Comparison of ENCODE assay signal across 1 cellular context in the genomic region with DNA sequence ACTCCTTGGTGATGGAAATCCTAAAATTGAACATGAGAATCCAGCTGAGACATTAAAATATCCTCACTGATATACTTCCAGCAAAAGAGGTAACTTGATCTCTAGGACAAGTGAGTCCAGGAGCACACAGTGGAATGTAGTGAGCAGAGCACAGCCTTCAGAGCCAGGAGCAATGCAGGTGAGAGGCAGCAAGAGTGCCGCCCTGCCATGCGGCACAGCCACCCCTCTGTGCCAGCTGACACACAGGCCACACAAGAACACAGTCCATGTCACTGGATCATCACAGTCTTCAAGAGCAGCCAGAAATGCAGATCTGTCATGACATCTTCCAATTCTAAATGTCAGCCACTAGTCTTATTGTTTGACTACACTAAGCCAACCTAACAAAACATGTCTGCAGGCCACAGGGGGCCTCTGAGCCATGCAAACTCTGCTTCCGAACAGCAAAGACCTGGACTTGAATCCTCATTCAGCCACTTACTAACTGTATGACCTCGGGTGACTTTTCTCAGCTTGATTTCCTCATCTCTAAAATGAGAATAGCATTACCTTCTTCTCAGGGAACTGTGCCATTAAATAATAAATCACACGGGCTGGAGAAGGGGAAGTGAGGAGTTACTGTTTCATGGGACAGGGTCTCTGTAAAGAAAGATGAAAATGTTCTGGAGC.
TF ChIP-seq lines count a peak whose summit lies in the region.

No MANE protein-coding gene starts in this region.

TF ChIP-seq in GM23338, 12 proteins besides CTCF, POLR2A, EP300 and RAD21 (continued from another document):
- TF ChIP-seq, protein P1, sequence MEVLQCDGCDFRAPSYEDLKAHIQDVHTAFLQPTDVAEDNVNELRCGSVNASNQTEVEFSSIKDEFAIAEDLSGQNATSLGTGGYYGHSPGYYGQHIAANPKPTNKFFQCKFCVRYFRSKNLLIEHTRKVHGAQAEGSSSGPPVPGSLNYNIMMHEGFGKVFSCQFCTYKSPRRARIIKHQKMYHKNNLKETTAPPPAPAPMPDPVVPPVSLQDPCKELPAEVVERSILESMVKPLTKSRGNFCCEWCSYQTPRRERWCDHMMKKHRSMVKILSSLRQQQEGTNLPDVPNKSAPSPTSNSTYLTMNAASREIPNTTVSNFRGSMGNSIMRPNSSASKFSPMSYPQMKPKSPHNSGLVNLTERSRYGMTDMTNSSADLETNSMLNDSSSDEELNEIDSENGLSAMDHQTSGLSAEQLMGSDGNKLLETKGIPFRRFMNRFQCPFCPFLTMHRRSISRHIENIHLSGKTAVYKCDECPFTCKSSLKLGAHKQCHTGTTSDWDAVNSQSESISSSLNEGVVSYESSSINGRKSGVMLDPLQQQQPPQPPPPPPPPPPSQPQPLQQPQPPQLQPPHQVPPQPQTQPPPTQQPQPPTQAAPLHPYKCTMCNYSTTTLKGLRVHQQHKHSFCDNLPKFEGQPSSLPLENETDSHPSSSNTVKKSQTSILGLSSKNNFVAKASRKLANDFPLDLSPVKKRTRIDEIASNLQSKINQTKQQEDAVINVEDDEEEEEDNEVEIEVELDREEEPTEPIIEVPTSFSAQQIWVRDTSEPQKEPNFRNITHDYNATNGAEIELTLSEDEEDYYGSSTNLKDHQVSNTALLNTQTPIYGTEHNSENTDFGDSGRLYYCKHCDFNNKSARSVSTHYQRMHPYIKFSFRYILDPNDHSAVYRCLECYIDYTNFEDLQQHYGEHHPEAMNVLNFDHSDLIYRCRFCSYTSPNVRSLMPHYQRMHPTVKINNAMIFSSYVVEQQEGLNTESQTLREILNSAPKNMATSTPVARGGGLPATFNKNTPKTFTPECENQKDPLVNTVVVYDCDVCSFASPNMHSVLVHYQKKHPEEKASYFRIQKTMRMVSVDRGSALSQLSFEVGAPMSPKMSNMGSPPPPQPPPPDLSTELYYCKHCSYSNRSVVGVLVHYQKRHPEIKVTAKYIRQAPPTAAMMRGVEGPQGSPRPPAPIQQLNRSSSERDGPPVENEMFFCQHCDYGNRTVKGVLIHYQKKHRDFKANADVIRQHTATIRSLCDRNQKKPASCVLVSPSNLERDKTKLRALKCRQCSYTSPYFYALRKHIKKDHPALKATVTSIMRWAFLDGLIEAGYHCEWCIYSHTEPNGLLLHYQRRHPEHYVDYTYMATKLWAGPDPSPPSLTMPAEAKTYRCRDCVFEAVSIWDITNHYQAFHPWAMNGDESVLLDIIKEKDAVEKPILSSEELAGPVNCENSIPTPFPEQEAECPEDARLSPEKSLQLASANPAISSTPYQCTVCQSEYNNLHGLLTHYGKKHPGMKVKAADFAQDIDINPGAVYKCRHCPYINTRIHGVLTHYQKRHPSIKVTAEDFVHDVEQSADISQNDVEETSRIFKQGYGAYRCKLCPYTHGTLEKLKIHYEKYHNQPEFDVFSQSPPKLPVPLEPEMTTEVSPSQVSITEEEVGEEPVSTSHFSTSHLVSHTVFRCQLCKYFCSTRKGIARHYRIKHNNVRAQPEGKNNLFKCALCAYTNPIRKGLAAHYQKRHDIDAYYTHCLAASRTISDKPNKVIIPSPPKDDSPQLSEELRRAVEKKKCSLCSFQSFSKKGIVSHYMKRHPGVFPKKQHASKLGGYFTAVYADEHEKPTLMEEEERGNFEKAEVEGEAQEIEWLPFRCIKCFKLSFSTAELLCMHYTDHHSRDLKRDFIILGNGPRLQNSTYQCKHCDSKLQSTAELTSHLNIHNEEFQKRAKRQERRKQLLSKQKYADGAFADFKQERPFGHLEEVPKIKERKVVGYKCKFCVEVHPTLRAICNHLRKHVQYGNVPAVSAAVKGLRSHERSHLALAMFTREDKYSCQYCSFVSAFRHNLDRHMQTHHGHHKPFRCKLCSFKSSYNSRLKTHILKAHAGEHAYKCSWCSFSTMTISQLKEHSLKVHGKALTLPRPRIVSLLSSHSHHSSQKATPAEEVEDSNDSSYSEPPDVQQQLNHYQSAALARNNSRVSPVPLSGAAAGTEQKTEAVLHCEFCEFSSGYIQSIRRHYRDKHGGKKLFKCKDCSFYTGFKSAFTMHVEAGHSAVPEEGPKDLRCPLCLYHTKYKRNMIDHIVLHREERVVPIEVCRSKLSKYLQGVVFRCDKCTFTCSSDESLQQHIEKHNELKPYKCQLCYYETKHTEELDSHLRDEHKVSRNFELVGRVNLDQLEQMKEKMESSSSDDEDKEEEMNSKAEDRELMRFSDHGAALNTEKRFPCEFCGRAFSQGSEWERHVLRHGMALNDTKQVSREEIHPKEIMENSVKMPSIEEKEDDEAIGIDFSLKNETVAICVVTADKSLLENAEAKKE (CRISPR knock-in tag; IDR thresholded peaks at IDR 0.05) = no peak
- no peak for TF ChIP-seq ZNF331 (CRISPR knock-in tag; IDR thresholded peaks at IDR 0.05; ENCODE audit: low read depth)
- TF ChIP-seq JUNB (IDR thresholded peaks at IDR 0.05; ENCODE audit: unreplicated experiment) = no peak
- TF ChIP-seq ZNF114 (CRISPR knock-in tag; IDR thresholded peaks at IDR 0.05) = no peak
